Comparison of ENCODE assay signal across 10 cellular contexts in the genomic region with DNA sequence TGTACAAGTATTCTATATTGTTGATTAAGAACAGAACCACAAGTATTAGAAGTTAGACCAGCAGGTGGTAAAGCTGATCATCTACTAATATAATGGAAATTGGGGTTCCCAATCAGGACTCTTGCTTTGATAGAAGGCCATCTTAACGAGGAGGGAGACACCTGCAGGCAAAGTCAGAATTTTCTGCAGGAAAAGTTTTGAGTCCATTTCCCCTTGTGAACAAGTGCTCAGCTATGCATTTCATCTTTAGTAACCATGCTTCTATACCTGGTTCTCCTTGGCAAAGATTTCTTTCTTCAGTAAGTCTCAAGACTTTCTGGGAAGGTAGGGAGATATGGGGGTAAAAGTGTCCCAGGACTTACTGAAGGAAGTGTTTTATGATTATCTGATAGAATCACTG. TPM values are rescaled to one million over a fixed set of nuclear protein-coding genes. Genes with fewer than 3 reads are reported as not detected.
DNase-seq lines count a peak whose midpoint lies in the region; ATAC-seq and TF ChIP-seq lines count a peak whose summit lies in the region.
"Had no signal": no experiment of that assay in that cellular context is flagged by ENCODE, and none has a peak within 500 bp of the region (broad histone marks: within the 10 kb centered on the region; RNA-seq: fewer than 3 reads in every experiment).

No MANE protein-coding gene starts in this region.

- H3K4me1 ChIP-seq in Loucy (ENCODE audit: insufficient read depth, low read length, poor library complexity, severe bottlenecking) (peaks cover 32% of the 10 kb centered on the region), osteoblast (ENCODE audit: insufficient read depth, low read length) (peaks cover 28% of the 10 kb centered on the region)

- H3K4me2 ChIP-seq in Loucy (ENCODE audit: low read depth, low read length, poor library complexity, severe bottlenecking): no peak overlapping the region
- H3K4me2 ChIP-seq in osteoblast (ENCODE audit: insufficient read depth, low read length): no peak overlapping the region

- peak overlapping the region; percentile 27; the same call in 1 of the 2 replicates for H2AFZ ChIP-seq in Loucy (ENCODE audit: low read length)
- no peak overlapping the region for H2AFZ ChIP-seq in osteoblast (ENCODE audit: low read length)

- no peaks in the 10 kb centered on the region for H3K79me2 ChIP-seq in Loucy (ENCODE audit: insufficient read depth, low read length)
- no peaks in the 10 kb centered on the region for H3K79me2 ChIP-seq in osteoblast (ENCODE audit: insufficient read depth, low read length)

- no peaks in the 10 kb centered on the region for H3K9me2 ChIP-seq in Loucy (replicated peaks; ENCODE audit: low read depth, low read length)

- no peak overlapping the region for H3K27ac ChIP-seq in osteoblast (ENCODE audit: low read depth, low read length)

- ATAC-seq in HG03521 (IDR thresholded peaks at IDR 0.05; ENCODE audit: unreplicated experiment) (no peak), sciatic nerve (no peak)

- H3F3A ChIP-seq in Loucy (ENCODE audit: low read depth): 0 out of 2 replicates have a peak, but pooled peaks cover 2% of the 10 kb centered on the region

- H3K9ac ChIP-seq in Loucy (ENCODE audit: low read depth, low read length, poor library complexity, severe bottlenecking): no peak overlapping the region

- H3K9me3 ChIP-seq in Loucy (ENCODE audit: insufficient read depth, low read depth, low read length) (no peaks in the 10 kb centered on the region), osteoblast (ENCODE audit: low read depth, low read length) (no peaks in the 10 kb centered on the region)

- H3K27me3 ChIP-seq in Loucy (ENCODE audit: insufficient read depth, low read length, poor library complexity, severe bottlenecking) (no peaks in the 10 kb centered on the region), osteoblast (ENCODE audit: insufficient read depth, low read length) (no peaks in the 10 kb centered on the region)

- intact Hi-C loops in sciatic nerve (cut with DNase I): loop anchor here (10.0 kb wide), 1 partner anchor 447 kb away; no protein-coding TSS in a partner anchor

- DNase-seq in SIG-M5 treated with dmso at 0.1 percent for 504 hours (lab: John Stamatoyannopoulos, UW; ENCODE audit: unreplicated experiment) (peak; percentile 11), SIG-M5 (lab: John Stamatoyannopoulos, UW) (no peak), cardiac fibroblast (ENCODE audit: low read depth in 2 of 2) (peak; percentile 33 to 41), osteoblast (ENCODE audit: insufficient read length, low spot score, missing footprints) (peak; percentile 56), sciatic nerve (ENCODE audit: low spot score) (no peak)
- no peak for DNase-seq in activated effector memory CD4-positive, alpha-beta T cell treated with anti-CD3 and anti-CD28 coated beads, Interleukin-2, amount 50 U/mL, for 16 hours
- DNase-seq: aorta; CD8-positive, alpha-beta memory T cell had no signal

- H3K36me3 ChIP-seq in Loucy (ENCODE audit: insufficient read depth, low read length): no peaks in the 10 kb centered on the region
- H3K36me3 ChIP-seq in osteoblast (ENCODE audit: insufficient read depth, low read length): no peaks in the 10 kb centered on the region

- TF ChIP-seq CTCF in Loucy (conservative IDR thresholded peaks at IDR 0.05; ENCODE audit: low read length) (peak; percentile 73), cardiac fibroblast (IDR thresholded peaks at IDR 0.05; ENCODE audit: low read depth, low read length) (peak; percentile 17), osteoblast (IDR thresholded peaks at IDR 0.05; ENCODE audit: extremely low read depth, low read depth, low read length) (peak; percentile 35)

- H4K20me1 ChIP-seq in Loucy (ENCODE audit: insufficient read depth, low read length, poor library complexity, severe bottlenecking) (no peaks in the 10 kb centered on the region), osteoblast (ENCODE audit: insufficient read depth, low read length) (no peaks in the 10 kb centered on the region)

- no peak overlapping the region for H3K4me3 ChIP-seq in Loucy (ENCODE audit: low read length, poor library complexity, severe bottlenecking)
- H3K4me3 ChIP-seq in cardiac fibroblast (replicated peaks in 1 of 2; ENCODE audit: low read depth in 2 of 2, low read length in 2 of 2): no peak overlapping the region
- no peak overlapping the region for H3K4me3 ChIP-seq in osteoblast (ENCODE audit: insufficient read depth, low read length)

RNA-seq across cellular contexts. Expression of a gene that starts 36.1 kb away (rescaled TPM):
- total RNA-seq in osteoblast (11.6 and 14.7 TPM in 2 replicates), sciatic nerve (24.3 TPM)

Comparison
In these comparisons a context has a peak if more than half of its experiments do, and no peak if none do; other contexts are left out.
1. DNase-seq: peak in SIG-M5 treated with dmso at 0.1 percent for 504 hours (single experiment), cardiac fibroblast (2 of 2) and osteoblast (single experiment); none in SIG-M5 (single experiment), sciatic nerve (single experiment) and activated effector memory CD4-positive, alpha-beta T cell treated with anti-CD3 and anti-CD28 coated beads, Interleukin-2, amount 50 U/mL, for 16 hours (single experiment).
2. CTCF ChIP-seq: peak in every context shown above with its lines; median percentile 73 in Loucy; 35 in osteoblast; 17 in cardiac fibroblast.